In genomic region chr2:118310878-118311442, GRCh38 we compare ENCODE assay signal across 10 cellular contexts.
DNase-seq lines count a peak whose midpoint lies in the region; ATAC-seq, FAIRE-seq and TF ChIP-seq lines count a peak whose summit lies in the region.
"Had no signal": no experiment of that assay in that cellular context is flagged by ENCODE, and none has a peak within 500 bp of the region (broad histone marks: within the 10 kb centered on the region; RNA-seq: fewer than 3 reads in every experiment).

No MANE protein-coding gene starts in this region.

- H3K4me3 Mint-ChIP-seq in activated CD4-positive, alpha-beta T cell treated with anti-CD3 and anti-CD28 coated beads, Interleukin-2, amount 10 ng/mL, durations not matched to agents 7 days and 5 days, result peak overlapping the region; percentile 82
- H3K4me3 Mint-ChIP-seq in activated naive CD8-positive, alpha-beta T cell treated with anti-CD3 and anti-CD28 coated beads, Interleukin-2, amount 50 U/mL, for 24 hours, result peak overlapping the region; percentile 77

- FAIRE-seq in kidney (lab: Jason Lieb, UNC), result no peak

- peak overlapping the region; percentile 98 for H3K27ac Mint-ChIP-seq in activated CD4-positive, alpha-beta T cell treated with anti-CD3 and anti-CD28 coated beads, Interleukin-2, amount 10 ng/mL, durations not matched to agents 7 days and 5 days
- H3K27ac Mint-ChIP-seq in activated naive CD8-positive, alpha-beta T cell treated with anti-CD3 and anti-CD28 coated beads, Interleukin-2, amount 50 U/mL, for 24 hours, result peak overlapping the region; percentile 87

- H3K9ac ChIP-seq in kidney (ENCODE audit: low read length in 2 of 2), result no peak overlapping the region

- peaks cover 24% of the 10 kb centered on the region for H3K27me3 Mint-ChIP-seq in activated CD4-positive, alpha-beta T cell treated with anti-CD3 and anti-CD28 coated beads, Interleukin-2, amount 10 ng/mL, durations not matched to agents 7 days and 5 days
- H3K27me3 Mint-ChIP-seq in activated naive CD8-positive, alpha-beta T cell treated with anti-CD3 and anti-CD28 coated beads, Interleukin-2, amount 50 U/mL, for 24 hours, result peaks cover 21% of the 10 kb centered on the region

- no peaks in the 10 kb centered on the region for H3K27me3 ChIP-seq in testis

- H3K36me3 Mint-ChIP-seq in activated CD4-positive, alpha-beta T cell treated with anti-CD3 and anti-CD28 coated beads, Interleukin-2, amount 10 ng/mL, durations not matched to agents 7 days and 5 days (ENCODE audit: low read depth), result peaks cover 2% of the 10 kb centered on the region
- no peaks in the 10 kb centered on the region for H3K36me3 Mint-ChIP-seq in activated naive CD8-positive, alpha-beta T cell treated with anti-CD3 and anti-CD28 coated beads, Interleukin-2, amount 50 U/mL, for 24 hours (ENCODE audit: low read depth)

- H3K36me3 ChIP-seq in kidney (ENCODE audit: control insufficient read depth in 1 of 2, insufficient read depth in 2 of 2, low read length in 2 of 2) (no peaks in the 10 kb centered on the region), testis (ENCODE audit: low read depth, missing control alignments) (no peaks in the 10 kb centered on the region)

- no peak for TF ChIP-seq POLR2A in testis (IDR thresholded peaks at IDR 0.05)

- no peak for ATAC-seq in activated naive CD8-positive, alpha-beta T cell treated with anti-CD3 and anti-CD28 coated beads, Interleukin-2, amount 50 U/mL, for 24 hours
- ATAC-seq: HCT116 had no signal

- H3K4me1 ChIP-seq in kidney (ENCODE audit: control insufficient read depth in 1 of 2, insufficient read depth in 1 of 2, low read depth in 1 of 2, low read length in 2 of 2) (no peaks in the 10 kb centered on the region), testis (peaks cover 3% of the 10 kb centered on the region)

- no peak for DNase-seq in activated CD4-positive, alpha-beta T cell treated with anti-CD3 and anti-CD28 coated beads, Interleukin-2, amount 10 ng/mL, durations not matched to agents 7 days and 5 days
- no peak for DNase-seq in activated CD4-positive, alpha-beta T cell treated with anti-CD3 and anti-CD28 coated beads, Interleukin-2, amount 50 U/mL, for 48 hours
- DNase-seq in activated naive CD8-positive, alpha-beta T cell treated with anti-CD3 and anti-CD28 coated beads, Interleukin-2, amount 50 U/mL, for 24 hours, result no peak
- DNase-seq in kidney, result peak; percentile 74
- peak; percentile 49 for DNase-seq in testis
- no peak for DNase-seq in activated CD4-positive, CD25-positive, alpha-beta regulatory T cell treated with anti-CD3 and anti-CD28 coated beads, Interleukin-2, amount 50 U/mL, for 72 hours
- no peak for DNase-seq in NCI-H510A (lab: John Stamatoyannopoulos, UW)
- DNase-seq in NCI-H1694 treated with DMSO at 0.1 percent for 48 hours (lab: John Stamatoyannopoulos, UW), result no peak

- H3K27ac ChIP-seq in kidney (ENCODE audit: low read depth in 2 of 2, low read length in 2 of 2) (no peak overlapping the region), testis (peak overlapping the region; percentile 78 to 85)
- H3K27ac ChIP-seq: C4-2B had no signal

- no peaks in the 10 kb centered on the region for H3K9me3 Mint-ChIP-seq in activated CD4-positive, alpha-beta T cell treated with anti-CD3 and anti-CD28 coated beads, Interleukin-2, amount 10 ng/mL, durations not matched to agents 7 days and 5 days
- H3K9me3 Mint-ChIP-seq in activated naive CD8-positive, alpha-beta T cell treated with anti-CD3 and anti-CD28 coated beads, Interleukin-2, amount 50 U/mL, for 24 hours, result no peaks in the 10 kb centered on the region

- intact Hi-C loops in kidney (cut with DNase I) (no loop called here), testis (cut with DNase I; ENCODE audit: low total_unique reads) (no loop called here)

- POLR2A ChIA-PET in activated CD4-positive, alpha-beta T cell treated with anti-CD3 and anti-CD28 coated beads, Interleukin-2, amount 10 ng/mL, durations not matched to agents 7 days and 5 days (lab: Charles Lee), result no interaction called here

- WGBS in testis, 2 donors, result 23% methylated on average over 15 of the region's 15 CpGs

- H3K4me1 Mint-ChIP-seq in activated CD4-positive, alpha-beta T cell treated with anti-CD3 and anti-CD28 coated beads, Interleukin-2, amount 10 ng/mL, durations not matched to agents 7 days and 5 days, result peaks cover 14% of the 10 kb centered on the region
- H3K4me1 Mint-ChIP-seq in activated naive CD8-positive, alpha-beta T cell treated with anti-CD3 and anti-CD28 coated beads, Interleukin-2, amount 50 U/mL, for 24 hours, result peaks cover 14% of the 10 kb centered on the region

- CTCF ChIA-PET in activated CD4-positive, alpha-beta T cell treated with anti-CD3 and anti-CD28 coated beads, Interleukin-2, amount 10 ng/mL, durations not matched to agents 7 days and 5 days (lab: Charles Lee), result interaction anchor here (0.6 kb wide), 1 partner anchor 162 kb away, joined by 3 read pairs; no protein-coding TSS in a partner anchor

- H3K9me3 ChIP-seq in kidney (ENCODE audit: control insufficient read depth in 1 of 2, low read length in 2 of 2) (no peaks in the 10 kb centered on the region), testis (no peaks in the 10 kb centered on the region)

- H3K4me3 ChIP-seq in kidney (ENCODE audit: low read length in 2 of 2) (peak overlapping the region in 1 of 2 donors; percentile 66), testis (peak overlapping the region; percentile 66 to 70)

- TF ChIP-seq CTCF in kidney (IDR thresholded peaks at IDR 0.05; ENCODE audit: borderline replicate concordance, extremely low read depth, insufficient read depth), result no peak
- no peak for TF ChIP-seq CTCF in testis (IDR thresholded peaks at IDR 0.05)

Comparison
In these comparisons a context has a peak if more than half of its experiments do, and no peak if none do; other contexts are left out.
1. DNase-seq: peak in kidney (single experiment) and testis (single experiment); none in activated CD4-positive, alpha-beta T cell treated with anti-CD3 and anti-CD28 coated beads, Interleukin-2, amount 10 ng/mL, durations not matched to agents 7 days and 5 days (single experiment), activated CD4-positive, alpha-beta T cell treated with anti-CD3 and anti-CD28 coated beads, Interleukin-2, amount 50 U/mL, for 48 hours (0 of 2), activated naive CD8-positive, alpha-beta T cell treated with anti-CD3 and anti-CD28 coated beads, Interleukin-2, amount 50 U/mL, for 24 hours (single experiment), activated CD4-positive, CD25-positive, alpha-beta regulatory T cell treated with anti-CD3 and anti-CD28 coated beads, Interleukin-2, amount 50 U/mL, for 72 hours (single experiment), NCI-H510A (single experiment) and NCI-H1694 treated with DMSO at 0.1 percent for 48 hours (single experiment).
2. H3K27ac ChIP-seq: peak in testis (2 of 2); none in kidney (0 of 2).